In genomic region chr12:46449161-46449715, GRCh38 we compare ENCODE assay signal across 10 cellular contexts.
"Had no signal": no experiment of that assay in that cellular context is flagged by ENCODE, and none has a peak within 500 bp of the region (broad histone marks: within the 10 kb centered on the region; RNA-seq: fewer than 3 reads in every experiment).

No MANE protein-coding gene starts in this region.

- H3K4me3 ChIP-seq: adrenal gland, esophagus muscularis mucosa, ovary, tibial nerve had no signal

- H3K4me3 Mint-ChIP-seq: activated T-helper 17 cell treated with anti-CD3 and anti-CD28 coated beads, Interleukin-2, amount 50 U/mL, for 72 hours; T-helper 2 cell treated with Interferon-gamma antibody and Interleukin-4, amounts not matched to agents 5 μg/mL and 100 μg/mL, for 36 hours had no signal

- H3K9me3 ChIP-seq: adrenal gland, esophagus muscularis mucosa, ovary, tibial nerve had no signal

- H3K9me3 Mint-ChIP-seq: activated T-helper 17 cell treated with anti-CD3 and anti-CD28 coated beads, Interleukin-2, amount 50 U/mL, for 72 hours; T-helper 2 cell treated with Interferon-gamma antibody and Interleukin-4, amounts not matched to agents 5 μg/mL and 100 μg/mL, for 36 hours had no signal

- H3K27ac Mint-ChIP-seq: activated T-helper 17 cell treated with anti-CD3 and anti-CD28 coated beads, Interleukin-2, amount 50 U/mL, for 72 hours; T-helper 2 cell treated with Interferon-gamma antibody and Interleukin-4, amounts not matched to agents 5 μg/mL and 100 μg/mL, for 36 hours had no signal

- H3K36me3 ChIP-seq: adrenal gland, esophagus muscularis mucosa, ovary, tibial nerve had no signal

- DNase-seq: activated naive CD4-positive, alpha-beta T cell treated with Interleukin-2 at 50 U/mL for 16 hours; adrenal gland; hypothalamus; ovary; stimulated activated CD4-positive, alpha-beta T cell treated with anti-CD3 and anti-CD28 coated beads, Interleukin-1b, Interleukin-23, amount 100 ng/mL, for 48 hours; SW 1271 had no signal

- ATAC-seq: activated T-helper 17 cell treated with anti-CD3 and anti-CD28 coated beads, Interleukin-2, amount 50 U/mL, for 72 hours had no signal

- H3K27ac ChIP-seq: adrenal gland, esophagus muscularis mucosa, ovary had no signal

- H3K27me3 ChIP-seq: adrenal gland, esophagus muscularis mucosa, ovary, tibial nerve had no signal
